8 cellular contexts compared by ENCODE assay signal in the genomic region with DNA sequence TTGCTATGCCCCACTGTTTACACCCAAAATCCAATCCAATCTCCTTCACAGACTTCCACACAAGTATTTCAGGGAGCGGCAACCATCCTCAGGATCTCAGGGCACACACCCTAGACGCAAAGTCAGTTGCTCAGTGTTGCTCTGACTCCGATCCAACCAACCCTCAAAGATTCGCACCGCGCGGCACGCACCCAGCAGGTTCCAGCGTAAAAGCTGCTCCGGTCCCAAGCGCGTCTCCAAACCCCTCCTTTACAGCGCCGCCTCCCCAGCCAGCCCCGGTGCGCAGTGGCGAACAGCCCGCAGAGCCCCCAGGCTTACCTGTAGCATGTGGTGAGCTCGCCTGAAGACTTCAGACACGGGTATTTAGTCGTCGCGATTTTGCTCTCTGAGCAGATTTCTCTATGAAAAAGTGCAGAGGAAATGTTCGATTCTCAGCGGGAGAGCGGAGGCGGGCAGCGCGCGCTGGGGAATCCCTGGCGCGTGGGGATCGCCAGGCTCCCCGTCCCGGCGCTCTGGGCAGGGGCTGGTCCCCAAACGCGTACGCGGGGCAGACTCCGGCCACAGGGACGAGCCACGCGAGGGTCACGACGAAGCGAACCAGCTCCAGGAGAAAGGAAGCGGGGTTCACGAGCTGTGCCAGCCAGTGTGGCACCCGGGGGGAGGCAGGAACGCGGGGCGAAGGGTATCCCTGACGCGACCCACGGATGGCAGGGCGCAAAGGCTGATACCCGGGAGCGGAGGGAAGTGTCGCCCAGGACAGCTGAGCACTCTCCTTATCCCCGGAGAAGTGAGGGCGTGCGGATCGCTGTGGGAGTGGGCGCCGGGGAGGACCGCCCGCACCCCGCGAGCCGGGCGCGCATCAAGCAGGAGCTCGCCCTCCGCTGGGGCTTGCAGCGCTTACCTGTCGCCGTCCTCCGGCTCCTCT. TPM values are rescaled to one million over a fixed set of nuclear protein-coding genes. Genes with fewer than 3 reads are reported as not detected.
DNase-seq lines count a peak whose midpoint lies in the region; ATAC-seq and TF ChIP-seq lines count a peak whose summit lies in the region.

No MANE protein-coding gene starts in this region.

- no peak for TF ChIP-seq POLR2A in ovary (IDR thresholded peaks at IDR 0.05)

- H3K4me1 ChIP-seq in A673 (ENCODE audit: insufficient read depth, low read length, poor library complexity, severe bottlenecking) (peaks cover 6% of the 10 kb centered on the region), ovary (ENCODE audit: insufficient read depth) (peaks cover 9% of the 10 kb centered on the region)

- H3K36me3 ChIP-seq in A673 (ENCODE audit: insufficient read depth, low read length, poor library complexity, severe bottlenecking) (no peaks in the 10 kb centered on the region), ovary (no peaks in the 10 kb centered on the region)

- WGBS in ovary, 3 donors = 1 to 2% (median 1%) methylated on average over 66 to 79 of the region's 79 CpGs

- H3K27ac ChIP-seq in A673 (ENCODE audit: low read depth, low read length, poor library complexity, severe bottlenecking) (no peak overlapping the region), ovary (peak overlapping the region; percentile 40 to 82)

- ATAC-seq in GM21381 (IDR thresholded peaks at IDR 0.05; ENCODE audit: unreplicated experiment) = peak; percentile 30

- DNase-seq in A673 (ENCODE audit: low spot score) (peak; percentile 15), NCI-H748 (lab: John Stamatoyannopoulos, UW; ENCODE audit: unreplicated experiment) (peak; percentile 67), fibroblast of mammary gland (ENCODE audit: low read depth) (peak; percentile 49), ovary (peak; percentile 54 to 67 (median 65)), UCSD-AML1 (lab: John Stamatoyannopoulos, UW; ENCODE audit: unreplicated experiment) (no peak), HUDEP-2 (lab: John Stamatoyannopoulos, UW; ENCODE audit: unreplicated experiment in 76 of 76) (no peak), NCI-H1694 treated with DMSO at 0.1 percent for 48 hours (lab: John Stamatoyannopoulos, UW) (no peak)

- intact Hi-C loops in A673 (cut with micrococcal nuclease; ENCODE audit: unreplicated experiment) = no loop called here
- intact Hi-C loops in ovary (cut with DNase I) = loop anchor here in 1 of 4 donors (10.0 kb wide), 2 partner anchors 118 to 182 kb away; no protein-coding TSS in a partner anchor

- no peak for TF ChIP-seq EP300 in ovary (IDR thresholded peaks at IDR 0.05)

- TF ChIP-seq CTCF in A673 (conservative IDR thresholded peaks at IDR 0.05; ENCODE audit: low read depth, low read length) (no peak), fibroblast of mammary gland (conservative IDR thresholded peaks at IDR 0.05; ENCODE audit: control insufficient read depth, insufficient read depth, low read depth, low read length) (no peak), ovary (IDR thresholded peaks at IDR 0.05) (no peak)

- H3K9me3 ChIP-seq in A673 (ENCODE audit: low read depth, low read length, poor library complexity, severe bottlenecking) = no peaks in the 10 kb centered on the region
- H3K9me3 ChIP-seq in ovary = no peaks in the 10 kb centered on the region

- H3K27me3 ChIP-seq in A673 (replicated peaks; ENCODE audit: insufficient read depth, low read depth, low read length, poor library complexity) = peaks cover 64% of the 10 kb centered on the region
- H3K27me3 ChIP-seq in ovary = no peaks in the 10 kb centered on the region

- BruUV-seq in A673 (replicated peaks; lab: Mats Ljungman, UMichigan) = no TSS peak

- CTCF ChIA-PET in A673 (lab: Charles Lee) = interaction anchor here (0.6 to 1.7 kb wide), 8 partner anchors 9 to 237 kb away, joined by 3 to 9 read pairs (median 4); no protein-coding TSS in a partner anchor

- POLR2A ChIA-PET in A673 (lab: Charles Lee; ENCODE audit: low non-redundant PET) = no interaction called here

- H3K4me3 ChIP-seq in A673 (ENCODE audit: low read depth, low read length, poor library complexity, severe bottlenecking) = peak overlapping the region; percentile 29
- peak overlapping the region; percentile 85 for H3K4me3 ChIP-seq in fibroblast of mammary gland (ENCODE audit: control insufficient read depth, low read depth, low read length)
- peak overlapping the region; percentile 51 for H3K4me3 ChIP-seq in ovary

RNA-seq across cellular contexts. Expression of gene CCBE1, which starts 0.7 kb away (rescaled TPM):
- 0.42 TPM in 1 of 2 replicates, not detected in the other for total RNA-seq in A673 (2021)
- 100 to 1,000 TPM in 1 of 7 donors, 10 to 100 TPM in 6; 15.9 to 109 (median 43.9) TPM for total RNA-seq in ovary
- polyA plus RNA-seq in ovary = 10 to 100 TPM; 24.7 to 44.9 TPM

Comparison
In these comparisons a context has a peak if more than half of its experiments do, and no peak if none do; other contexts are left out.
1. DNase-seq: peak in A673 (single experiment), NCI-H748 (single experiment), fibroblast of mammary gland (single experiment) and ovary (5 of 5); none in UCSD-AML1 (single experiment), HUDEP-2 (0 of 76) and NCI-H1694 treated with DMSO at 0.1 percent for 48 hours (single experiment).
2. H3K4me3 ChIP-seq: peak in every context shown above with its lines; median percentile 85 in fibroblast of mammary gland; 51 in ovary; 29 in A673.
3. RNA of gene CCBE1, which starts 0.7 kb away (total RNA-seq): 15.9 to 109 TPM in ovary; 0.42 TPM in A673; every median in the first group is over 10 times any median in the second.